In the genomic region with DNA sequence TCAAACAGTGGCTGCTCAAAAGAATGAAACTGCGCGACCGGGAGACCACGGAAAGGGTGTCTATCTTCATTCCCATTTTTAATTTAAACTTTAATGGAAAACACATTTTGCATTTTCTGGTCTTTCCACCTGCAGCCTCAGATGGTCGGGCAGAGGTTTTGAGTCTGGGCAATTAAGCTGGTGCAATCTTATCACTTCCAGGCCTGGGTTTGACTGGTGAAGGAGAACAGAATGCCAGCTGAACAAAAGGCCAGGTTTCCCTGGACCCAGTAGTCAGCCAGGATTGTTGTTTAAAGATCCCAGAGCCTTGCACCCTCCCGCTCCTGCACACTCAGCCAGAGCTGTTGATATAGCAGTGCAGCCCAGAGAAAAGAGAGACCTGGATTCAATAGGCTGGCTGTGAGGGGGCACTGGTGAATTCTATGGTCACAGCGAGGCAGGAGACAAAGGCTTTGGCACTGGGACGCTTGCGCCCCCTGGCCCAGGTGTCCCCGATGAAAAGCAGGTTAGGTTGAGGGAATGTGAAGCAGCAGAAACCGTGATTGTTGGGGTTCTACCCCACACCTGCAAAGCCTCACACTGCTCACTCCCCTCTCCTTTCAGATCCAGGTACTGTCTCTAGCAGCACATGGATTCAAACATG, we compare ENCODE assay signal across 16 cellular contexts.
DNase-seq lines count a peak whose midpoint lies in the region; ATAC-seq and TF ChIP-seq lines count a peak whose summit lies in the region.
"Had no signal": no experiment of that assay in that cellular context is flagged by ENCODE, and none has a peak within 500 bp of the region (broad histone marks: within the 10 kb centered on the region; RNA-seq: fewer than 3 reads in every experiment).

No MANE protein-coding gene starts in this region.

- H3K9ac ChIP-seq in NT2/D1 (ENCODE audit: insufficient read length, low read depth) (peak overlapping the region; percentile 17), endodermal cell (ENCODE audit: extremely low read depth, low read length, poor library complexity, severe bottlenecking) (no peak overlapping the region), neuronal stem cell (ENCODE audit: low read depth, low read length, poor library complexity) (no peak overlapping the region)

- H3K4me1 ChIP-seq in NT2/D1 (ENCODE audit: insufficient read depth, insufficient read length) (peaks cover 6% of the 10 kb centered on the region), endodermal cell (ENCODE audit: control insufficient read depth, insufficient read depth, low read length) (no peaks in the 10 kb centered on the region), neuronal stem cell (ENCODE audit: control insufficient read depth in 2 of 2, insufficient read depth in 1 of 2, low read depth in 1 of 2, low read length in 2 of 2) (peaks cover 9 to 11% of the 10 kb centered on the region in 2 donors), Caco-2 (no peaks in the 10 kb centered on the region), sigmoid colon (peaks cover 0 to 7% (median 3%) of the 10 kb centered on the region in 4 donors)

- intact Hi-C loops in CD4-positive, alpha-beta T cell (cut with DNase I, micrococcal nuclease), result loop anchor here (2.0 to 5.0 kb wide), 5 partner anchors 55 to 740 kb away; no protein-coding TSS in a partner anchor
- intact Hi-C loops in Caco-2 (cut with micrococcal nuclease; ENCODE audit: unreplicated experiment) (loop anchor here (2.0 kb wide), 1 partner anchor 53 kb away; no protein-coding TSS in a partner anchor), sigmoid colon (cut with DNase I) (no loop called here)

- H3K4me3 Mint-ChIP-seq in CD4-positive, alpha-beta T cell, result no peak overlapping the region
- H3K4me3 Mint-ChIP-seq in endodermal cell (peak overlapping the region; percentile 1), Caco-2 (ENCODE audit: unreplicated experiment) (no peak overlapping the region)

- no peak for TF ChIP-seq POLR2A in sigmoid colon (IDR thresholded peaks at IDR 0.05)

- 77 to 83% methylated on average over 10 to 11 of the region's 11 CpGs for WGBS in endodermal cell (ENCODE audit: insufficient coverage in 1 of 2, insufficient read length in 1 of 2), 2 experiments
- WGBS in neuronal stem cell (ENCODE audit: extremely low coverage in 2 of 2, insufficient read length in 2 of 2, insufficient replicate concordance in 1 of 2), 2 donors, result no CpG with 5 or more reads among the region's 11 CpGs
- 83 to 88% methylated on average over 11 of the region's 11 CpGs for WGBS in sigmoid colon, 2 donors

- no peak overlapping the region for H4K91ac ChIP-seq in neuronal stem cell (ENCODE audit: low read depth, low read length, poor library complexity)

- H3K4me3 ChIP-seq in NT2/D1 (ENCODE audit: insufficient read length, low read depth), result no peak overlapping the region
- no peak overlapping the region for H3K4me3 ChIP-seq in endodermal cell (ENCODE audit: low read length)
- H3K4me3 ChIP-seq in neuronal stem cell (ENCODE audit: low read length in 2 of 2), result no peak overlapping the region
- H3K4me3 ChIP-seq in Caco-2 (ENCODE audit: low read depth, low read length), result no peak overlapping the region
- H3K4me3 ChIP-seq in sigmoid colon, result no peak overlapping the region
- H3K4me3 ChIP-seq: cardiac muscle cell, K562 had no signal

- H3K79me1 ChIP-seq in neuronal stem cell (ENCODE audit: low read depth, low read length), result no peaks in the 10 kb centered on the region

- H3K9me3 Mint-ChIP-seq in CD4-positive, alpha-beta T cell, result no peaks in the 10 kb centered on the region
- H3K9me3 Mint-ChIP-seq in endodermal cell (no peaks in the 10 kb centered on the region), Caco-2 (ENCODE audit: unreplicated experiment) (no peaks in the 10 kb centered on the region)
- H3K9me3 Mint-ChIP-seq: nephron had no signal

- H2BK15ac ChIP-seq in neuronal stem cell (ENCODE audit: low read length), result no peak overlapping the region

- no peaks in the 10 kb centered on the region for H3K36me3 ChIP-seq in NT2/D1 (ENCODE audit: insufficient read depth, insufficient read length, low read length)
- H3K36me3 ChIP-seq in endodermal cell (ENCODE audit: control insufficient read depth, insufficient read depth, low read length), result no peaks in the 10 kb centered on the region
- H3K36me3 ChIP-seq in neuronal stem cell (replicated peaks in 1 of 2; ENCODE audit: control insufficient read depth in 2 of 2, insufficient read depth in 2 of 2, low read length in 2 of 2), result no peaks in the 10 kb centered on the region
- no peaks in the 10 kb centered on the region for H3K36me3 ChIP-seq in Caco-2 (ENCODE audit: control insufficient read depth, insufficient read depth, low read length)
- peaks cover 0 to 8% (median 0%) of the 10 kb centered on the region in 4 donors for H3K36me3 ChIP-seq in sigmoid colon
- H3K36me3 ChIP-seq: cardiac muscle cell had no signal

- no peaks in the 10 kb centered on the region for H3K9me3 ChIP-seq in CD4-positive, alpha-beta T cell (ENCODE audit: control insufficient read depth, low read length)
- H3K9me3 ChIP-seq in NT2/D1 (ENCODE audit: insufficient read depth, low read length) (no peaks in the 10 kb centered on the region), endodermal cell (ENCODE audit: control insufficient read depth, low read length) (no peaks in the 10 kb centered on the region), neuronal stem cell (replicated peaks in 1 of 2; ENCODE audit: control insufficient read depth in 2 of 2, insufficient read depth in 1 of 2, low read depth in 1 of 2, low read length in 2 of 2) (no peaks in the 10 kb centered on the region), Caco-2 (no peaks in the 10 kb centered on the region), sigmoid colon (no peaks in the 10 kb centered on the region)
- H3K9me3 ChIP-seq: gastroesophageal sphincter had no signal

- H3K27me3 ChIP-seq in CD4-positive, alpha-beta T cell (ENCODE audit: control insufficient read depth, insufficient read depth, low read length), result no peaks in the 10 kb centered on the region
- peaks cover 5% of the 10 kb centered on the region for H3K27me3 ChIP-seq in NT2/D1 (ENCODE audit: insufficient read depth, insufficient read length)
- peaks cover 5% of the 10 kb centered on the region for H3K27me3 ChIP-seq in endodermal cell (ENCODE audit: control insufficient read depth, insufficient read depth, low read length, poor library complexity, severe bottlenecking)
- H3K27me3 ChIP-seq in neuronal stem cell (ENCODE audit: control insufficient read depth in 3 of 3, insufficient read depth in 3 of 3, low read depth in 1 of 3, low read length in 3 of 3), result no peaks in the 10 kb centered on the region
- H3K27me3 ChIP-seq in Caco-2 (replicated peaks; ENCODE audit: control insufficient read depth, insufficient read depth, low read length), result no peaks in the 10 kb centered on the region
- H3K27me3 ChIP-seq in sigmoid colon, result no peaks in the 10 kb centered on the region
- H3K27me3 ChIP-seq: gastroesophageal sphincter had no signal

- peaks cover 96% of the 10 kb centered on the region for H3K36me3 Mint-ChIP-seq in CD4-positive, alpha-beta T cell (ENCODE audit: low read depth)
- H3K36me3 Mint-ChIP-seq in endodermal cell (ENCODE audit: low read depth) (no peaks in the 10 kb centered on the region), Caco-2 (ENCODE audit: insufficient read depth, unreplicated experiment) (no peaks in the 10 kb centered on the region)

- no peak overlapping the region for H2AK5ac ChIP-seq in neuronal stem cell (ENCODE audit: low read depth, low read length)

- no peak overlapping the region for H3K4ac ChIP-seq in neuronal stem cell (ENCODE audit: low read length)

- no peak for TF ChIP-seq EP300 in sigmoid colon (IDR thresholded peaks at IDR 0.05)

- no peak overlapping the region for H2BK5ac ChIP-seq in neuronal stem cell (ENCODE audit: low read length)

- H3K27ac Mint-ChIP-seq in CD4-positive, alpha-beta T cell, result peak overlapping the region; percentile 28
- H3K27ac Mint-ChIP-seq in endodermal cell (no peak overlapping the region), Caco-2 (ENCODE audit: unreplicated experiment) (no peak overlapping the region)

- peaks cover 75% of the 10 kb centered on the region for H3K4me1 Mint-ChIP-seq in CD4-positive, alpha-beta T cell (ENCODE audit: low read depth)
- peaks cover 14% of the 10 kb centered on the region for H3K4me1 Mint-ChIP-seq in endodermal cell
- H3K4me1 Mint-ChIP-seq in Caco-2 (ENCODE audit: low read depth, unreplicated experiment), result no peaks in the 10 kb centered on the region

- H4K8ac ChIP-seq in neuronal stem cell (ENCODE audit: low read depth, low read length), result no peak overlapping the region

- H2AFZ ChIP-seq in neuronal stem cell (ENCODE audit: low read length), result no peak overlapping the region

- no peak overlapping the region for H3K14ac ChIP-seq in neuronal stem cell (ENCODE audit: low read length)

- no peak for TF ChIP-seq CTCF in CD4-positive, alpha-beta T cell (IDR thresholded peaks at IDR 0.05)
- TF ChIP-seq CTCF in endodermal cell (conservative IDR thresholded peaks at IDR 0.05) (peak; percentile 6), Caco-2 (IDR thresholded peaks at IDR 0.05; ENCODE audit: insufficient read depth in 1 of 2, low read depth in 1 of 2, low read length in 1 of 2, severe bottlenecking in 1 of 2, unreplicated experiment in 1 of 2) (no peak), sigmoid colon (IDR thresholded peaks at IDR 0.05) (no peak)

- POLR2A ChIA-PET in CD4-positive, alpha-beta T cell (lab: Charles Lee), result interaction anchor here (2.0 kb wide), 1 partner anchor 84 kb away, joined by 6 read pairs; the partner anchor contains the start of gene FLI1
- POLR2A ChIA-PET in Caco-2 (lab: Charles Lee), result no interaction called here

- no peak overlapping the region for H3K23ac ChIP-seq in neuronal stem cell (ENCODE audit: low read depth, low read length, poor library complexity)

- CTCF ChIA-PET in CD4-positive, alpha-beta T cell (lab: Charles Lee), result interaction anchor here (1.2 kb wide), 2 partner anchors 11 to 67 kb away, joined by 3 to 4 read pairs; no protein-coding TSS in a partner anchor
- CTCF ChIA-PET in Caco-2 (lab: Charles Lee), result no interaction called here

- BruUV-seq in Caco-2 (replicated peaks; lab: Mats Ljungman, UMichigan), result no TSS peak

- H2BK12ac ChIP-seq in neuronal stem cell (ENCODE audit: low read length), result no peak overlapping the region

- no peak overlapping the region for H3K27ac ChIP-seq in CD4-positive, alpha-beta T cell (ENCODE audit: low read depth, low read length)
- H3K27ac ChIP-seq in endodermal cell (ENCODE audit: low read depth, low read length) (no peak overlapping the region), neuronal stem cell (replicated peaks; ENCODE audit: low read length) (no peak overlapping the region), sigmoid colon (no peak overlapping the region)
- H3K27ac ChIP-seq: cardiac muscle cell, gastroesophageal sphincter, HL-60 had no signal

- ATAC-seq in CD4-positive, alpha-beta T cell (ENCODE audit: poor library complexity), result no peak
- ATAC-seq: gastroesophageal sphincter had no signal

- peak overlapping the region; percentile 31 for H3K4me2 ChIP-seq in neuronal stem cell (ENCODE audit: insufficient read depth, low read length, poor library complexity, severe bottlenecking)

- no peak overlapping the region for H3K18ac ChIP-seq in neuronal stem cell (ENCODE audit: low read length)

- DNase-seq in CD4-positive, alpha-beta T cell, result no peak
- DNase-seq in NT2/D1 (ENCODE audit: low read depth, low spot score) (no peak), endodermal cell (peak; percentile 79), neuronal stem cell (ENCODE audit: low spot score) (no peak), NCI-H2171 treated with DMSO at 0.1 percent for 48 hours (lab: John Stamatoyannopoulos, UW) (no peak), Caco-2 (no peak), glomerular visceral epithelial cell (ENCODE audit: extremely low spot score) (no peak), sigmoid colon (no peak)
- DNase-seq: activated CD8-positive, alpha-beta memory T cell treated with anti-CD3 and anti-CD28 coated beads, Interleukin-2, amount 50 U/mL, for 4 hours; NCI-H69; stimulated activated CD8-positive, alpha-beta memory T cell treated with anti-CD3 and anti-CD28 coated beads, Interleukin-4, amount 100 ng/mL, for 48 hours had no signal

- no peak overlapping the region for H2BK120ac ChIP-seq in neuronal stem cell (ENCODE audit: low read depth, low read length)

- H3K27me3 Mint-ChIP-seq in CD4-positive, alpha-beta T cell, result no peaks in the 10 kb centered on the region
- H3K27me3 Mint-ChIP-seq in endodermal cell (ENCODE audit: insufficient read depth), result peaks cover 33% of the 10 kb centered on the region
- H3K27me3 Mint-ChIP-seq in Caco-2 (ENCODE audit: insufficient read depth, unreplicated experiment), result peaks cover 38% of the 10 kb centered on the region
